Comparison of ENCODE assay signal across 8 cellular contexts in genomic region chr1:244272471-244273261, GRCh38.
DNase-seq lines count a peak whose midpoint lies in the region; ATAC-seq and TF ChIP-seq lines count a peak whose summit lies in the region.

No MANE protein-coding gene starts in this region.

- ATAC-seq in GM18867 (IDR thresholded peaks at IDR 0.05; ENCODE audit: unreplicated experiment) (peak; percentile 86), HG03378 (IDR thresholded peaks at IDR 0.05; ENCODE audit: unreplicated experiment) (peak; percentile 90), left colon (peak; percentile 90)

- CTCF ChIA-PET in AG04449 (lab: Yijun Ruan, JAX) = interaction anchor here (0.5 to 3.5 kb wide), 45 partner anchors 10 to 1817 kb away, joined by 3 to 44 read pairs (median 3); partner anchors contain the start of gene ZBTB18

- peak; percentile 67 for DNase-seq in AG04449 (ENCODE audit: low read depth, low spot score)
- peak; percentile 92 for DNase-seq in NCI-H460 (ENCODE audit: extremely low read depth, low read depth)
- peak; percentile 60 for DNase-seq in activated CD4-positive, alpha-beta T cell treated with anti-CD3 and anti-CD28 coated beads for 1 hour
- peak; percentile 83 for DNase-seq in cerebellum (ENCODE audit: low spot score)
- DNase-seq in left colon = peak; percentile 30 to 64
- peak; percentile 43 for DNase-seq in stimulated activated CD4-positive, alpha-beta T cell treated with anti-CD3 and anti-CD28 coated beads, Interleukin-2, amount 100 ng/mL, for 4 hours (ENCODE audit: low read depth)

- intact Hi-C loops in left colon (cut with DNase I, micrococcal nuclease) = loop anchor here (2.0 to 10.0 kb wide), 3 partner anchors 218 to 928 kb away; partner anchors contain the start of gene ZBTB18 (in 1 of the 2)

- H3K4me3 ChIP-seq in AG04449 (ENCODE audit: low read depth, low read length) = no peak overlapping the region

- POLR2A ChIA-PET in AG04449 (lab: Yijun Ruan, JAX) = no interaction called here

- TF ChIP-seq CTCF in AG04449 (IDR thresholded peaks at IDR 0.05; ENCODE audit: insufficient read depth, low read length, missing control alignments) = peak; percentile 92
